In the genomic region with DNA sequence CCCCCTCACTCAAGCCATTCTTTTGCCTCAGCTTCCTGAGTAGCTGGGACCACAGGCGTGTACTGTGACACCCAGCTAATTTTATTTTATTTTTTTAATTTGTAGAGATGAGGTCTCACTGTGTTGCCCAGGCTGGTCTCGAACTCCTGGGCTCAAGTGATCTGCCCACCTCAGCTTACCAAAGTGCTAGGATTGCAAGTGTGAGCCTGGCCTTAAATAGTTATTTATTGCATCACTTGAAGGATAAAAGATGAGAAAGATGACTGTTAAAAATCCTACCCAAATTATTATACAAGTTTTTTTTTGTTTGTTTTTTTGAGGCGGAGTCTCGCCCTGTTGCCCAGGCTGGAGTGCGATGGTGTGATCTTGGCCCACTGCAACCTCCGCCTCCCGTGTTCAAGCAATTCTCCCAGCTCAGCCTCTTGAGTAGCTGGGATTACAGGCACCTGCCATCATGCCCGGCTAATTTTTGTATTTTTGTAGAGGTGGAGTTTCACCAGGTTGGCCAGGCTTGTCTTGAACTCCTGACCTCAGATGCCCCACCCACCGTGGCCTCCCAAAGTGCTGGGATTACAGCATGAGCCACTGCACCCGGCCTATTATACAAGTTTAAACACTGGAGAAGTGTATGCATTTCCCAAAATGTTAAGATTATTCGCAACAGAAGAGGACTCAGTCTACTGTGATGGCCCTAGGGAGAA, we compare ENCODE assay signal across 1 cellular context.
TF ChIP-seq lines count a peak whose summit lies in the region.

No MANE protein-coding gene starts in this region.

TF ChIP-seq in HepG2, 621 proteins besides CTCF, POLR2A, EP300 and RAD21:
- TF ChIP-seq KDM6A (CRISPR knock-in tag; IDR thresholded peaks at IDR 0.05; ENCODE audit: low read depth), result no peak
- TF ChIP-seq, protein P1, sequence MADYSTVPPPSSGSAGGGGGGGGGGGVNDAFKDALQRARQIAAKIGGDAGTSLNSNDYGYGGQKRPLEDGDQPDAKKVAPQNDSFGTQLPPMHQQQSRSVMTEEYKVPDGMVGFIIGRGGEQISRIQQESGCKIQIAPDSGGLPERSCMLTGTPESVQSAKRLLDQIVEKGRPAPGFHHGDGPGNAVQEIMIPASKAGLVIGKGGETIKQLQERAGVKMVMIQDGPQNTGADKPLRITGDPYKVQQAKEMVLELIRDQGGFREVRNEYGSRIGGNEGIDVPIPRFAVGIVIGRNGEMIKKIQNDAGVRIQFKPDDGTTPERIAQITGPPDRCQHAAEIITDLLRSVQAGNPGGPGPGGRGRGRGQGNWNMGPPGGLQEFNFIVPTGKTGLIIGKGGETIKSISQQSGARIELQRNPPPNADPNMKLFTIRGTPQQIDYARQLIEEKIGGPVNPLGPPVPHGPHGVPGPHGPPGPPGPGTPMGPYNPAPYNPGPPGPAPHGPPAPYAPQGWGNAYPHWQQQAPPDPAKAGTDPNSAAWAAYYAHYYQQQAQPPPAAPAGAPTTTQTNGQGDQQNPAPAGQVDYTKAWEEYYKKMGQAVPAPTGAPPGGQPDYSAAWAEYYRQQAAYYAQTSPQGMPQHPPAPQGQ (CRISPR knock-in tag; IDR thresholded peaks at IDR 0.05; ENCODE audit: borderline replicate concordance), result no peak
- TF ChIP-seq, protein P2, sequence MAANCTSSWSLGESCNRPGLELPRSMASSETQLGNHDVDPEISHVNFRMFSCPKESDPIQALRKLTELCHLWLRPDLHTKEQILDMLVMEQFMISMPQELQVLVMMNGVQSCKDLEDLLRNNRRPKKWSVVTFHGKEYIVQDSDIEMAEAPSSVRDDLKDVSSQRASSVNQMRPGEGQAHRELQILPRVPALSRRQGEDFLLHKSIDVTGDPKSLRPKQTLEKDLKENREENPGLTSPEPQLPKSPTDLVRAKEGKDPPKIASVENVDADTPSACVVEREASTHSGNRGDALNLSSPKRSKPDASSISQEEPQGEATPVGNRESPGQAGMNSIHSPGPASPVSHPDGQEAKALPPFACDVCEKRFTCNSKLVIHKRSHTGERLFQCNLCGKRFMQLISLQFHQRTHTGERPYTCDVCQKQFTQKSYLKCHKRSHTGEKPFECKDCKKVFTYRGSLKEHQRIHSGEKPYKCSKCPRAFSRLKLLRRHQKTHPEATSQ (CRISPR knock-in tag; IDR thresholded peaks at IDR 0.05; ENCODE audit: borderline replicate concordance), result no peak
- TF ChIP-seq SMARCE1 (IDR thresholded peaks at IDR 0.05; ENCODE audit: borderline replicate concordance), result no peak
- no peak for TF ChIP-seq ZNF792 (CRISPR knock-in tag; IDR thresholded peaks at IDR 0.05)
- TF ChIP-seq ZNF841 (CRISPR knock-in tag; IDR thresholded peaks at IDR 0.05; ENCODE audit: borderline replicate concordance), result no peak
- TF ChIP-seq XBP1 (CRISPR knock-in tag; IDR thresholded peaks at IDR 0.05), result no peak
- no peak for TF ChIP-seq ZFAT (CRISPR knock-in tag; conservative IDR thresholded peaks at IDR 0.05)
- no peak for TF ChIP-seq ZSCAN21 (CRISPR knock-in tag; IDR thresholded peaks at IDR 0.05; ENCODE audit: borderline replicate concordance)
